Comparison of ENCODE assay signal across 29 cellular contexts in genomic region chr2:64842030-64842429, GRCh38.
DNase-seq lines count a peak whose midpoint lies in the region; ATAC-seq, FAIRE-seq and TF ChIP-seq lines count a peak whose summit lies in the region.
"Had no signal": no experiment of that assay in that cellular context is flagged by ENCODE, and none has a peak within 500 bp of the region (broad histone marks: within the 10 kb centered on the region; RNA-seq: fewer than 3 reads in every experiment).

No MANE protein-coding gene starts in this region.

- DNase-seq in mammary epithelial cell (no peak), MCF 10A (ENCODE audit: unreplicated experiment) (no peak), T-helper 17 cell (no peak), naive B cell (no peak), NCI-H2171 (lab: John Stamatoyannopoulos, UW) (no peak), mucosa of gallbladder (ENCODE audit: low spot score) (no peak), frontal cortex (ENCODE audit: low spot score in 2 of 2) (no peak)
- DNase-seq in stimulated activated CD4-positive, alpha-beta T cell treated with anti-CD3 and anti-CD28 coated beads, Interleukin-2, amount 100 ng/mL, for 48 hours = no peak
- DNase-seq: 8988T; activated CD4-positive, alpha-beta T cell treated with anti-CD3 and anti-CD28 coated beads, Interleukin-2, amount 10 ng/mL, durations not matched to agents 7 days and 5 days; activated effector memory CD4-positive, alpha-beta T cell treated with Interleukin-2 at 50 U/mL for 16 hours; activated T-cell treated with anti-CD3 and anti-CD28 coated beads, Interleukin-2, amount 50 U/mL, for 1 hour; CD4-positive, CD25-positive, alpha-beta regulatory T cell; DND-41; effector CD8-positive, alpha-beta T cell; hypothalamus; immature natural killer cell; left cardiac atrium; mesendoderm; NCI-H2029; NCI-H524 treated with DMSO at 0.1 percent for 48 hours; NK-92 treated with Interleukin-12 subunit alpha and Interleukin-12 subunit beta, amount 100 ng/mL, for 24 hours; right lobe of liver; stimulated activated CD4-positive, alpha-beta T cell treated with anti-CD3 and anti-CD28 coated beads, Interleukin-4, amount 100 ng/mL, for 24 hours had no signal

- H3K36me3 Mint-ChIP-seq in MCF 10A (ENCODE audit: insufficient read depth, unreplicated experiment) = peaks cover 4% of the 10 kb centered on the region
- H3K36me3 Mint-ChIP-seq in T-helper 17 cell (ENCODE audit: low read depth) = peaks cover 4% of the 10 kb centered on the region
- H3K36me3 Mint-ChIP-seq in naive B cell = no peaks in the 10 kb centered on the region
- H3K36me3 Mint-ChIP-seq: CD4-positive, CD25-positive, alpha-beta regulatory T cell; immature natural killer cell had no signal

- WGBS in mammary epithelial cell (ENCODE audit: low coverage, missing lambda C conversion rate) = 96% methylated on average over 5 of the region's 5 CpGs

- H3K27me3 Mint-ChIP-seq in MCF 10A (ENCODE audit: insufficient read depth, unreplicated experiment) (no peaks in the 10 kb centered on the region), T-helper 17 cell (peaks cover 3% of the 10 kb centered on the region), naive B cell (no peaks in the 10 kb centered on the region)
- H3K27me3 Mint-ChIP-seq: CD4-positive, CD25-positive, alpha-beta regulatory T cell had no signal

- no peaks in the 10 kb centered on the region for H3K79me2 ChIP-seq in mammary epithelial cell (ENCODE audit: insufficient read depth, low read length)

- peaks cover 46% of the 10 kb centered on the region for H3K4me1 Mint-ChIP-seq in MCF 10A (ENCODE audit: insufficient read depth, unreplicated experiment)
- peaks cover 6% of the 10 kb centered on the region for H3K4me1 Mint-ChIP-seq in T-helper 17 cell
- peaks cover 44 to 62% (median 55%) of the 10 kb centered on the region in 3 donors for H3K4me1 Mint-ChIP-seq in naive B cell
- H3K4me1 Mint-ChIP-seq: immature natural killer cell had no signal

- H3K27ac Mint-ChIP-seq in MCF 10A (ENCODE audit: low read depth, unreplicated experiment) (no peak overlapping the region), T-helper 17 cell (peak overlapping the region; percentile 54), naive B cell (peak overlapping the region; percentile 79 to 99 (median 86))
- H3K27ac Mint-ChIP-seq: activated CD4-positive, alpha-beta T cell treated with anti-CD3 and anti-CD28 coated beads, Interleukin-2, amount 10 ng/mL, durations not matched to agents 7 days and 5 days; immature natural killer cell; progenitor cell of endocrine pancreas had no signal

- H2AFZ ChIP-seq in mammary epithelial cell (ENCODE audit: low read depth, low read length) = peak overlapping the region; percentile 58

- intact Hi-C loops in mammary epithelial cell (cut with micrococcal nuclease) = no loop called here
- intact Hi-C loops in MCF 10A (cut with micrococcal nuclease) = no loop called here

- no peak for FAIRE-seq in frontal cortex (lab: Jason Lieb, UNC)
- FAIRE-seq: astrocyte had no signal

- no peak overlapping the region for H3K27ac ChIP-seq in mammary epithelial cell (ENCODE audit: insufficient read depth, low read depth, low read length)
- H3K27ac ChIP-seq: cardiac muscle cell, epithelial cell of prostate, right lobe of liver, tibial nerve had no signal

- no peak overlapping the region for H3K4me3 ChIP-seq in mammary epithelial cell (replicated peaks in 1 of 3; ENCODE audit: insufficient read depth in 1 of 3, low read depth in 2 of 3, low read length in 3 of 3)
- H3K4me3 ChIP-seq: cardiac muscle cell, right lobe of liver, tibial nerve had no signal

- BruUV-seq in mammary epithelial cell (replicated peaks; lab: Mats Ljungman, UMichigan) = no TSS peak
- no TSS peak for BruUV-seq in MCF 10A (replicated peaks; lab: Mats Ljungman, UMichigan)

- no peak overlapping the region for H3K4me2 ChIP-seq in mammary epithelial cell (ENCODE audit: insufficient read depth, low read depth, low read length)

- in situ Hi-C loops in mammary epithelial cell (cut with MboI; ENCODE audit: low sequenced_read_pairs in 2 of 2) = no loop called here

- CTCF ChIA-PET in mammary epithelial cell (lab: Charles Lee; ENCODE audit: low non-redundant PET) (no interaction called here), MCF 10A (lab: Yijun Ruan, JAX) (no interaction called here)

- TF ChIP-seq CTCF in mammary epithelial cell (conservative IDR thresholded peaks at IDR 0.05 in 1 of 2, IDR thresholded peaks at IDR 0.05 in 1 of 2; ENCODE audit: extremely low read depth in 1 of 2, insufficient read depth in 1 of 2, low read depth in 1 of 2, low read length in 2 of 2) (no peak), MCF 10A (IDR thresholded peaks at IDR 0.05; ENCODE audit: unreplicated experiment) (no peak)

- H3K9me3 ChIP-seq in mammary epithelial cell (replicated peaks; ENCODE audit: insufficient read depth, low read length) = no peaks in the 10 kb centered on the region
- no peaks in the 10 kb centered on the region for H3K9me3 ChIP-seq in T-helper 17 cell (ENCODE audit: control insufficient read depth, low read length, poor library complexity, severe bottlenecking)
- H3K9me3 ChIP-seq: right lobe of liver, tibial nerve had no signal

- H4K20me1 ChIP-seq in mammary epithelial cell (ENCODE audit: insufficient read depth, low read length) = no peaks in the 10 kb centered on the region

- no peak overlapping the region for H3K9ac ChIP-seq in mammary epithelial cell (ENCODE audit: insufficient read depth, low read length)

- H3K27me3 ChIP-seq in mammary epithelial cell (ENCODE audit: insufficient read depth, low read length) = no peaks in the 10 kb centered on the region
- H3K27me3 ChIP-seq: cardiac muscle cell, right lobe of liver, tibial nerve had no signal

- dilution Hi-C loops in mammary epithelial cell (cut with HindIII; ENCODE audit: low sequenced_read_pairs) = no loop called here

- H3K36me3 ChIP-seq in mammary epithelial cell (ENCODE audit: insufficient read depth, low read length) = no peaks in the 10 kb centered on the region
- H3K36me3 ChIP-seq: cardiac muscle cell, right lobe of liver, tibial nerve had no signal

- H3K4me3 Mint-ChIP-seq in MCF 10A (ENCODE audit: unreplicated experiment) (no peak overlapping the region), T-helper 17 cell (no peak overlapping the region), naive B cell (peak overlapping the region in 6 of 8 donors; percentile 5 to 75 (median 36))
- H3K4me3 Mint-ChIP-seq: activated CD4-positive, alpha-beta T cell treated with anti-CD3 and anti-CD28 coated beads, Interleukin-2, amount 10 ng/mL, durations not matched to agents 7 days and 5 days; CD4-positive, CD25-positive, alpha-beta regulatory T cell; immature natural killer cell had no signal

- POLR2A ChIA-PET in MCF 10A (lab: Yijun Ruan, JAX) = interaction anchor here (0.6 to 0.9 kb wide), 5 partner anchors 9 to 187 kb away, joined by 3 to 4 read pairs (median 3); no protein-coding TSS in a partner anchor

- H3K9me3 Mint-ChIP-seq in MCF 10A (ENCODE audit: unreplicated experiment) (no peaks in the 10 kb centered on the region), naive B cell (no peaks in the 10 kb centered on the region)
- H3K9me3 Mint-ChIP-seq: activated CD4-positive, alpha-beta T cell treated with anti-CD3 and anti-CD28 coated beads, Interleukin-2, amount 10 ng/mL, durations not matched to agents 7 days and 5 days; CD4-positive, CD25-positive, alpha-beta regulatory T cell; immature natural killer cell had no signal

- ATAC-seq in T-helper 17 cell = no peak
- ATAC-seq in naive B cell (ENCODE audit: low read depth in 2 of 2) = no peak
- ATAC-seq: left cardiac atrium, right lobe of liver had no signal

- H3K4me1 ChIP-seq in mammary epithelial cell (ENCODE audit: insufficient read depth, low read length) = peaks cover 48% of the 10 kb centered on the region

Comparison
In these comparisons a context has a peak if more than half of its experiments do, and no peak if none do; other contexts are left out.
1. H3K4me3 Mint-ChIP-seq: peak in naive B cell (6 of 8); none in MCF 10A (single experiment) and T-helper 17 cell (single experiment).